ENCODE assay signal across 8 cellular contexts in genomic region chr19:23116802-23117571, GRCh38. TPM values are rescaled to one million over a fixed set of nuclear protein-coding genes. Genes with fewer than 3 reads are reported as not detected.
DNase-seq lines count a peak whose midpoint lies in the region; ATAC-seq and TF ChIP-seq lines count a peak whose summit lies in the region.

Gene ZNF730 (plus strand): TSS chr19:23117025. CDS start chr19:23117174, 149 bp downstream.

- H3K36me3 ChIP-seq in Karpas-422 (ENCODE audit: insufficient read depth, low read length) (peaks cover 38% of the 10 kb centered on the region), spleen (no peaks in the 10 kb centered on the region)

- H3K4me1 ChIP-seq in Karpas-422 (ENCODE audit: low read length) (peaks cover 7% of the 10 kb centered on the region), spleen (peaks cover 0 to 11% (median 5%) of the 10 kb centered on the region in 6 donors)

- ATAC-seq in GM19455 (IDR thresholded peaks at IDR 0.05; ENCODE audit: unreplicated experiment) (peak; percentile 90), GM19035 (IDR thresholded peaks at IDR 0.05; ENCODE audit: unreplicated experiment) (no peak)

- H3K4me3 ChIP-seq in AG04449 (ENCODE audit: low read depth, low read length) (peak within 1 kb of the TSS; percentile 85), Karpas-422 (ENCODE audit: low read length) (peak within 1 kb of the TSS; percentile 90), spleen (peak within 1 kb of the TSS; percentile 10 to 67 (median 44))

- intact Hi-C loops in spleen (cut with DNase I; ENCODE audit: low total_unique reads), result no loop called here

- 0 to 8% (median 1%) methylated on average over 11 to 44 of the region's 44 CpGs for WGBS in spleen, 5 donors

- TF ChIP-seq CTCF in AG04449 (IDR thresholded peaks at IDR 0.05; ENCODE audit: insufficient read depth, low read length, missing control alignments) (no peak), spleen (IDR thresholded peaks at IDR 0.05 in 8 of 11, conservative IDR thresholded peaks at IDR 0.05 in 3 of 11) (no peak)

- CTCF ChIA-PET in AG04449 (lab: Yijun Ruan, JAX), result no interaction called here

- no peak for TF ChIP-seq POLR2A in spleen (IDR thresholded peaks at IDR 0.05)

- H3K9ac ChIP-seq in Karpas-422 (ENCODE audit: low read length), result peak within 1 kb of the TSS; percentile 84

- H3K9me2 ChIP-seq in Karpas-422 (replicated peaks; ENCODE audit: insufficient read depth, low read length), result no peaks in the 10 kb centered on the region

- H3K27me3 ChIP-seq in Karpas-422 (ENCODE audit: low read length), result no peaks in the 10 kb centered on the region
- H3K27me3 ChIP-seq in spleen (replicated peaks in 1 of 7), result peaks cover 0 to 10% (median 0%) of the 10 kb centered on the region in 7 donors

- peak within 1 kb of the TSS; percentile 64; the same call in 1 of the 2 replicates for H2AFZ ChIP-seq in Karpas-422 (ENCODE audit: low read length)

- peak within 1 kb of the TSS; percentile 72 for H3K27ac ChIP-seq in Karpas-422 (ENCODE audit: low read length)
- no peak within 1 kb of the TSS for H3K27ac ChIP-seq in caudate nucleus (ENCODE audit: low read depth, low read length)
- H3K27ac ChIP-seq in spleen, result peak within 1 kb of the TSS in 3 of 8 donors; percentile 8 to 61 (median 18)

- H3K9me3 ChIP-seq in Karpas-422 (ENCODE audit: low read length), result peaks cover 23% of the 10 kb centered on the region
- H3K9me3 ChIP-seq in spleen, result peaks cover 0 to 11% (median 0%) of the 10 kb centered on the region in 8 donors

- no peaks in the 10 kb centered on the region for H4K20me1 ChIP-seq in Karpas-422 (ENCODE audit: insufficient read depth, low read depth, low read length)

- DNase-seq in AG04449 (ENCODE audit: low read depth, low spot score), result peak; percentile 26
- peak; percentile 98 for DNase-seq in Karpas-422
- DNase-seq in T1000 (lab: John Stamatoyannopoulos, UW), result peak; percentile 43
- DNase-seq in caudate nucleus (lab: John Stamatoyannopoulos, UW), result peak in 56 of 61 donors; percentile 1 to 81 (median 24)
- DNase-seq in islet precursor cell, result peak; percentile 98
- DNase-seq in spleen, result peak; percentile 82

- POLR2A ChIA-PET in AG04449 (lab: Yijun Ruan, JAX), result interaction anchor here (0.8 kb wide), 1 partner anchor 42 kb away, joined by 4 read pairs; no protein-coding TSS in a partner anchor

- H3K79me2 ChIP-seq in Karpas-422 (ENCODE audit: low read length), result peaks cover 43% of the 10 kb centered on the region

- H3K4me2 ChIP-seq in Karpas-422 (ENCODE audit: low read depth, low read length, poor library complexity, severe bottlenecking), result peak within 1 kb of the TSS; percentile 92

RNA-seq across cellular contexts. Expression of gene ZNF730, which starts in this region (rescaled TPM):
- 5.8 and 33.9 TPM in 2 replicates for total RNA-seq in Karpas-422 (2014; rRNA removed; shearing (Covaris generic); ENCODE audit: low replicate concordance)
- total RNA-seq in spleen, result 1 to 10 TPM in 2 of 7 donors, under 1 TPM in 3, not detected in 2; 0.40 to 1.4 (median 0.80) TPM
- under 1 TPM; 0.02 to 0.19 (median 0.11) TPM for polyA plus RNA-seq in spleen

Comparison
In these comparisons a context has a peak if more than half of its experiments do, and no peak if none do; other contexts are left out.
1. DNase-seq: peak in every context shown above with its lines; median percentile 98 in Karpas-422; 98 in islet precursor cell; 82 in spleen; 43 in T1000; 26 in AG04449; 24 in caudate nucleus.